8 cellular contexts compared by ENCODE assay signal in the genomic region with DNA sequence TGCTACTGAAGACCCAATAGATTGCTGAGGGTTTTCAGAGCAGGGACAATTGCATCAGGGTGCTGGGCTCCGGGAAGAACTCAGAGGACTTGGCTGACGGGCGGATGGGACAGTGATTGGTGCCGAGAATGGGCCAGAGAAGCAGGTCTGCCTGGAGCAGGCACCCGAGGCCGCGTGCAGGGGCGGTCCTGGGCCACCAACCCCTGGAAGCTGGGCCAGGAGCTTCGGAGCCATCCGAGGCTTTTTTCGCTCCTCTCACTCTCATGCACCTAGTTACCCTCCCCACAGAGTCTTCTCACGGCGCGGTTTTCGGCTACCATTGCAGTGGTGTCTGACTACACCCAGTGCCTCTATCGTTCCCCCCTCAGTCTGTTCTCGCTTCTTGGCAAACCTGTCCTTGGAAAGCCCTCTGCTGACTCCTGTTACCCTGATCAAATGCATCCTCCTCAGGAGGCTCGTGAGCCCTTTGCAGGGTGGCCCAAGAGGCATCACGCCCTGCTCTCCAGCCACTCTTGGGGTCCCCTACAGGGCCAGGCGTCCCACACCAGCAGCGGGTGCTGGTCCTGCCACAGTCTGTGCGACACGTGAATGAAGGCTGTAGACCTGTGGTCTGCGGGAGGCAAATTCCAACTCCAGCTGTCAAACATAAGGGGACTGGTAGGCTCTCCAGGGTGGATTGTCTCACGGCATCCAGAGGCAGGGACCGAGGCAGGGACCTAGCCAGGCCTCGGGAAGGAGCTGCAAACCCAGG. TPM values are rescaled to one million over a fixed set of nuclear protein-coding genes. Genes with fewer than 3 reads are reported as not detected.
A peak's percentile ranks its signal among the peaks of the same experiment; 100 is the strongest.
DNase-seq lines count a peak whose midpoint lies in the region; ATAC-seq and TF ChIP-seq lines count a peak whose summit lies in the region.

No MANE protein-coding gene starts in this region.

- TF ChIP-seq POLR2A in right lobe of liver (IDR thresholded peaks at IDR 0.05), result no peak

- H3K4me3 Mint-ChIP-seq in activated CD8-positive, alpha-beta memory T cell treated with anti-CD3 and anti-CD28 coated beads, Interleukin-2, amount 10 ng/mL, durations not matched to agents 7 days and 5 days, result peak overlapping the region; percentile 71

- intact Hi-C loops in ascending aorta (cut with DNase I), result loop anchor here (2.0 to 5.0 kb wide), 6 partner anchors 176 to 1074 kb away; a partner anchor contains a TSS
- intact Hi-C loops in right lobe of liver (cut with DNase I), result no loop called here
- intact Hi-C loops in tibial artery (cut with DNase I; ENCODE audit: low total_unique reads), result loop anchor here (10.0 kb wide), 2 partner anchors 169 to 449 kb away; a partner anchor contains a TSS

- H3K4me1 Mint-ChIP-seq in activated CD8-positive, alpha-beta memory T cell treated with anti-CD3 and anti-CD28 coated beads, Interleukin-2, amount 10 ng/mL, durations not matched to agents 7 days and 5 days, result peaks cover 31% of the 10 kb centered on the region

- peak overlapping the region; percentile 66 for H3K27ac Mint-ChIP-seq in activated CD8-positive, alpha-beta memory T cell treated with anti-CD3 and anti-CD28 coated beads, Interleukin-2, amount 10 ng/mL, durations not matched to agents 7 days and 5 days

- H3K4me1 ChIP-seq in ascending aorta (peaks cover 2 to 17% of the 10 kb centered on the region in 2 donors), right lobe of liver (peaks cover 0 to 19% (median 4%) of the 10 kb centered on the region in 4 donors), tibial artery (peaks cover 0 to 24% (median 22%) of the 10 kb centered on the region in 4 donors)

- H3K4me3 ChIP-seq in ascending aorta, result peak overlapping the region; percentile 62 to 96
- H3K4me3 ChIP-seq in right lobe of liver, result peak overlapping the region; percentile 96 to 99 (median 97)
- peak overlapping the region; percentile 80 to 92 for H3K4me3 ChIP-seq in tibial artery

- no peak for DNase-seq in activated CD8-positive, alpha-beta memory T cell treated with anti-CD3 and anti-CD28 coated beads, Interleukin-2, amount 10 ng/mL, durations not matched to agents 7 days and 5 days
- DNase-seq in activated CD8-positive, alpha-beta memory T cell treated with anti-CD3 and anti-CD28 coated beads, Interleukin-2, amount 50 U/mL, for 48 hours, result no peak
- no peak for DNase-seq in ascending aorta (ENCODE audit: low spot score in 2 of 2)
- DNase-seq in right lobe of liver, result no peak
- no peak for DNase-seq in tibial artery
- no peak for DNase-seq in glomerular visceral epithelial cell (ENCODE audit: extremely low spot score)
- no peak for DNase-seq in NCI-H2227 treated with DMSO at 0.1 percent for 48 hours (lab: John Stamatoyannopoulos, UW)

- H3K36me3 ChIP-seq in ascending aorta (peaks cover 7 to 21% of the 10 kb centered on the region in 2 donors), right lobe of liver (peaks cover 0 to 11% (median 9%) of the 10 kb centered on the region in 4 donors), tibial artery (peaks cover 6 to 16% (median 7%) of the 10 kb centered on the region in 3 donors)

- H3K27me3 ChIP-seq in ascending aorta (no peaks in the 10 kb centered on the region), right lobe of liver (no peaks in the 10 kb centered on the region), tibial artery (no peaks in the 10 kb centered on the region)

- no peak for TF ChIP-seq CTCF in ascending aorta (IDR thresholded peaks at IDR 0.05)
- TF ChIP-seq CTCF in right lobe of liver (IDR thresholded peaks at IDR 0.05), result no peak
- TF ChIP-seq CTCF in tibial artery (IDR thresholded peaks at IDR 0.05), result no peak

- no peak overlapping the region for H3K27ac ChIP-seq in ascending aorta
- no peak overlapping the region for H3K27ac ChIP-seq in right lobe of liver
- H3K27ac ChIP-seq in tibial artery, result no peak overlapping the region

- peaks cover 17% of the 10 kb centered on the region for H3K36me3 Mint-ChIP-seq in activated CD8-positive, alpha-beta memory T cell treated with anti-CD3 and anti-CD28 coated beads, Interleukin-2, amount 10 ng/mL, durations not matched to agents 7 days and 5 days

- H3K9me3 ChIP-seq in ascending aorta (no peaks in the 10 kb centered on the region), right lobe of liver (no peaks in the 10 kb centered on the region), tibial artery (no peaks in the 10 kb centered on the region)

- H3K27me3 Mint-ChIP-seq in activated CD8-positive, alpha-beta memory T cell treated with anti-CD3 and anti-CD28 coated beads, Interleukin-2, amount 10 ng/mL, durations not matched to agents 7 days and 5 days, result peaks cover 4% of the 10 kb centered on the region

- ATAC-seq in activated CD8-positive, alpha-beta memory T cell treated with anti-CD3 and anti-CD28 coated beads, Interleukin-2, amount 10 ng/mL, durations not matched to agents 7 days and 5 days, result no peak
- ATAC-seq in right lobe of liver (no peak), HG03442 (IDR thresholded peaks at IDR 0.05; ENCODE audit: unreplicated experiment) (no peak)

- CTCF ChIA-PET in activated CD8-positive, alpha-beta memory T cell treated with anti-CD3 and anti-CD28 coated beads, Interleukin-2, amount 10 ng/mL, durations not matched to agents 7 days and 5 days (lab: Charles Lee), result interaction anchor here (0.9 kb wide), 1 partner anchor 34 kb away, joined by 5 read pairs; no protein-coding TSS in a partner anchor

- WGBS in right lobe of liver (ENCODE audit: insufficient coverage, low coverage, low lambda C conversion rate, missing lambda C conversion rate), result 72% methylated on average over 10 of the region's 27 CpGs

- H3K9me3 Mint-ChIP-seq in activated CD8-positive, alpha-beta memory T cell treated with anti-CD3 and anti-CD28 coated beads, Interleukin-2, amount 10 ng/mL, durations not matched to agents 7 days and 5 days (ENCODE audit: low read depth), result no peaks in the 10 kb centered on the region

RNA-seq across cellular contexts. Expression of a gene that starts 1.2 kb away (rescaled TPM):
- 100 to 1,000 TPM; 107 to 115 TPM for total RNA-seq in activated CD8-positive, alpha-beta memory T cell treated with anti-CD3 and anti-CD28 coated beads, Interleukin-2, amount 10 ng/mL, durations not matched to agents 7 days and 5 days
- total RNA-seq in ascending aorta (23.6 TPM), right lobe of liver (100 to 1,000 TPM in 4 of 6 experiments, 10 to 100 TPM in 2; 63.8 to 155 (median 128) TPM)

RNA-seq across cellular contexts. Expression of a gene that starts 51.2 kb away (rescaled TPM):
- 1 to 10 TPM in 1 of 2 experiments, under 1 TPM in 1; 0.82 to 1.5 TPM for total RNA-seq in activated CD8-positive, alpha-beta memory T cell treated with anti-CD3 and anti-CD28 coated beads, Interleukin-2, amount 10 ng/mL, durations not matched to agents 7 days and 5 days
- not detected for total RNA-seq in ascending aorta
- not detected for total RNA-seq in right lobe of liver

Comparison
In these comparisons a context has a peak if more than half of its experiments do, and no peak if none do; other contexts are left out.
1. intact Hi-C loops: an anchor here in ascending aorta (2.0 to 5.0 kb wide) and tibial artery (10.0 kb wide); none called in right lobe of liver.